17 cellular contexts compared by ENCODE assay signal in genomic region chr14:31122098-31122611, GRCh38.
DNase-seq lines count a peak whose midpoint lies in the region; ATAC-seq and TF ChIP-seq lines count a peak whose summit lies in the region.
"Had no signal": no experiment of that assay in that cellular context is flagged by ENCODE, and none has a peak within 500 bp of the region (broad histone marks: within the 10 kb centered on the region; RNA-seq: fewer than 3 reads in every experiment).

No MANE protein-coding gene starts in this region.

- no peaks in the 10 kb centered on the region for H3K9me3 ChIP-seq in HUES64 (ENCODE audit: insufficient read depth, low read depth, low read length)
- no peaks in the 10 kb centered on the region for H3K9me3 ChIP-seq in right lobe of liver
- H3K9me3 ChIP-seq in vagina, result no peaks in the 10 kb centered on the region
- H3K9me3 ChIP-seq: ovary, Peyer's patch had no signal

- peaks cover 85% of the 10 kb centered on the region for H3K36me3 ChIP-seq in HUES64 (ENCODE audit: insufficient read depth, low read length)
- H3K36me3 ChIP-seq in right lobe of liver, result peaks cover 5 to 100% (median 58%) of the 10 kb centered on the region in 4 donors
- peaks cover 0 to 74% of the 10 kb centered on the region in 2 donors for H3K36me3 ChIP-seq in vagina
- H3K36me3 ChIP-seq: ovary had no signal

- no peaks in the 10 kb centered on the region for H3K27me3 ChIP-seq in HUES64 (ENCODE audit: insufficient read depth, low read length)
- no peaks in the 10 kb centered on the region for H3K27me3 ChIP-seq in right lobe of liver
- no peaks in the 10 kb centered on the region for H3K27me3 ChIP-seq in vagina
- H3K27me3 ChIP-seq: ovary, Peyer's patch had no signal

- H3K4me1 ChIP-seq in HUES64 (ENCODE audit: insufficient read depth, low read length), result peaks cover 24% of the 10 kb centered on the region
- no peaks in the 10 kb centered on the region for H3K4me1 ChIP-seq in right lobe of liver
- no peaks in the 10 kb centered on the region for H3K4me1 ChIP-seq in vagina
- H3K4me1 ChIP-seq: Peyer's patch had no signal

- TF ChIP-seq POLR2A in right lobe of liver (IDR thresholded peaks at IDR 0.05), result no peak
- TF ChIP-seq POLR2A in vagina (IDR thresholded peaks at IDR 0.05), result no peak

- ATAC-seq in right lobe of liver, result peak in 3 of 4 donors; percentile 9 to 38 (median 27)
- no peak for ATAC-seq in HG03095 (IDR thresholded peaks at IDR 0.05; ENCODE audit: unreplicated experiment)
- ATAC-seq: activated CD8-positive, alpha-beta T cell treated with anti-CD3 and anti-CD28 coated beads, Interleukin-2, amount 10 ng/mL, durations not matched to agents 7 days and 5 days; activated naive CD8-positive, alpha-beta T cell treated with anti-CD3 and anti-CD28 coated beads, Interleukin-2, amount 50 U/mL, for 24 hours had no signal

- no peak overlapping the region for H3K4me3 ChIP-seq in GM12864 (ENCODE audit: low read depth, low read length)
- no peak overlapping the region for H3K4me3 ChIP-seq in HUES64 (ENCODE audit: low read length)
- no peak overlapping the region for H3K4me3 ChIP-seq in choroid plexus epithelial cell (ENCODE audit: low read depth, low read length)
- H3K4me3 ChIP-seq in right lobe of liver, result no peak overlapping the region
- no peak overlapping the region for H3K4me3 ChIP-seq in vagina
- H3K4me3 ChIP-seq: ovary, Peyer's patch had no signal

- DNase-seq in GM12864 (ENCODE audit: low read depth), result peak; percentile 8
- DNase-seq in choroid plexus epithelial cell (ENCODE audit: low read depth), result peak; percentile 38
- no peak for DNase-seq in right lobe of liver
- DNase-seq in NCI-H2227 treated with DMSO at 0.1 percent for 48 hours (lab: John Stamatoyannopoulos, UW), result no peak
- no peak for DNase-seq in vagina (ENCODE audit: extremely low spot score in 2 of 2)
- no peak for DNase-seq in DMS153 (lab: John Stamatoyannopoulos, UW)
- DNase-seq: activated CD8-positive, alpha-beta T cell treated with anti-CD3 and anti-CD28 coated beads, Interleukin-2, amount 10 ng/mL, durations not matched to agents 7 days and 5 days; activated naive CD8-positive, alpha-beta T cell treated with anti-CD3 and anti-CD28 coated beads, Interleukin-2, amount 50 U/mL, for 24 hours; cerebellar nuclear complex; NCI-H2081 treated with DMSO at 0.1 percent for 48 hours; NCI-H774; ovary; Peyer's patch; stimulated activated CD4-positive, alpha-beta T cell treated with anti-CD3 and anti-CD28 coated beads, Interleukin-12 subunit alpha, Interleukin-12 subunit beta, amount 100 ng/mL, for 4 hours; stimulated activated naive CD4-positive, alpha-beta T cell had no signal

- TF ChIP-seq CTCF in GM12864 (IDR thresholded peaks at IDR 0.05; ENCODE audit: low read depth, low read length, missing control alignments) (no peak), choroid plexus epithelial cell (conservative IDR thresholded peaks at IDR 0.05; ENCODE audit: low read depth, low read length) (no peak), right lobe of liver (IDR thresholded peaks at IDR 0.05) (no peak), vagina (IDR thresholded peaks at IDR 0.05) (no peak)

- intact Hi-C loops in right lobe of liver (cut with DNase I), result no loop called here
- intact Hi-C loops in vagina (cut with DNase I), result no loop called here

- H3K9ac ChIP-seq in HUES64 (ENCODE audit: low read depth, low read length), result no peak overlapping the region

- WGBS in HUES64, result 94% methylated on average over 8 of the region's 8 CpGs
- 60% methylated on average over 1 of the region's 8 CpGs for WGBS in right lobe of liver (ENCODE audit: insufficient coverage, low coverage, low lambda C conversion rate, missing lambda C conversion rate)

- H3K27ac ChIP-seq in HUES64 (ENCODE audit: low read depth, low read length) (peak overlapping the region; percentile 47; the same call in 1 of the 2 replicates), right lobe of liver (no peak overlapping the region), vagina (no peak overlapping the region)
- H3K27ac ChIP-seq: ovary, Peyer's patch had no signal

Comparison
In these comparisons a context has a peak if more than half of its experiments do, and no peak if none do; other contexts are left out.
1. DNase-seq: peak in GM12864 (single experiment) and choroid plexus epithelial cell (single experiment); none in right lobe of liver (0 of 3), NCI-H2227 treated with DMSO at 0.1 percent for 48 hours (single experiment), vagina (0 of 2) and DMS153 (single experiment).